Comparison of ENCODE assay signal across 8 cellular contexts in the genomic region with DNA sequence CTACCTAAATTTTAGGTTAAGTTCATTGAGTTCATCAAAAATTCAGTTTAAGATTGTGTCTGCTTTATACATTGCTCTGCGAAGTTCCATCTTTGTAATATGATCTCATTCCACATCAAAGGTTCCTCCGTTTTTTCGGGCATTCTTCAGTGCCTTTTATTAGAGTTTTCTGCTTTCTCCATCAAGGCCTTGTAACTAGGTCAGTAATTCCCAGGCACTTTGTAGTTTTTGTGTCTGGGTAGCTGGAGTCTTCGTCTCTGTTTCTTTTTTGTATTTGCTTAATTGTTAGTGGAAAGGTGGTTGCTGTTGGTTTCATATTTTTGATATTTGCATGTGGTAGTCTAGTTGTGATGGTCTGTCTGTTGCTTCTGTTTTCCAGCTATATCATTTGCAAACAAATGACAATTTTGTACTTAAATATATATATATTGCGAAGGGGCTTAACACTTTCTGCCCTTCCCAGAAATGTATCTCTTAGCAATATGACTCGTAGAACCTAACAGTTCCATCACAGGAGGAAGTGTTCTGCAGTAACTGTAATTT.
DNase-seq lines count a peak whose midpoint lies in the region; ATAC-seq and TF ChIP-seq lines count a peak whose summit lies in the region.

No MANE protein-coding gene starts in this region.

- WGBS in ovary, 3 donors, result 65 to 69% (median 67%) methylated on average over 6 of the region's 6 CpGs

- DNase-seq in T-cell (no peak), NCI-H1694 treated with DMSO at 0.1 percent for 48 hours (lab: John Stamatoyannopoulos, UW) (no peak), ovary (no peak), AG08396 (ENCODE audit: low spot score) (no peak)
- DNase-seq in naive thymus-derived CD8-positive, alpha-beta T cell, result no peak
- DNase-seq in stimulated activated CD4-positive, alpha-beta T cell treated with anti-CD3 and anti-CD28 coated beads, Interleukin-2, amount 100 ng/mL, for 48 hours, result no peak

- H3K27ac ChIP-seq in ovary, result no peak overlapping the region

- no peak for TF ChIP-seq EP300 in ovary (IDR thresholded peaks at IDR 0.05)

- no peaks in the 10 kb centered on the region for H3K9me3 Mint-ChIP-seq in T-cell
- peaks cover 0 to 7% (median 0%) of the 10 kb centered on the region in 9 donors for H3K9me3 Mint-ChIP-seq in naive thymus-derived CD8-positive, alpha-beta T cell

- POLR2A ChIA-PET in T-cell (lab: Charles Lee), result interaction anchor here (0.6 to 1.3 kb wide), 6 partner anchors 22 to 59 kb away, joined by 3 to 7 read pairs (median 4); no protein-coding TSS in a partner anchor
- POLR2A ChIA-PET in naive thymus-derived CD8-positive, alpha-beta T cell (lab: Charles Lee), result interaction anchor here (1.1 to 1.7 kb wide), 2 partner anchors 32 to 55 kb away, joined by 4 to 5 read pairs; no protein-coding TSS in a partner anchor

- ATAC-seq in GM18870 (IDR thresholded peaks at IDR 0.05; ENCODE audit: unreplicated experiment) (peak; percentile 10), HG02678 (IDR thresholded peaks at IDR 0.05; ENCODE audit: unreplicated experiment) (peak; percentile 30), T-cell (replicated peaks in 1 of 4) (peak in 2 of 4 experiments; percentile 26 to 32)
- peak; percentile 17 to 22 for ATAC-seq in naive thymus-derived CD8-positive, alpha-beta T cell

- H3K27me3 Mint-ChIP-seq in T-cell, result no peaks in the 10 kb centered on the region
- no peaks in the 10 kb centered on the region for H3K27me3 Mint-ChIP-seq in naive thymus-derived CD8-positive, alpha-beta T cell

- CTCF ChIA-PET in T-cell (lab: Charles Lee), result interaction anchor here in 1 of 2 donors (0.6 to 1.2 kb wide), 5 partner anchors 11 to 169 kb away, joined by 3 read pairs; no protein-coding TSS in a partner anchor

- no peak for TF ChIP-seq CTCF in ovary (IDR thresholded peaks at IDR 0.05)

- H3K36me3 Mint-ChIP-seq in T-cell, result peaks cover 34% of the 10 kb centered on the region
- H3K36me3 Mint-ChIP-seq in naive thymus-derived CD8-positive, alpha-beta T cell, result peaks cover 7 to 44% (median 8%) of the 10 kb centered on the region in 3 donors

- no peaks in the 10 kb centered on the region for H3K27me3 ChIP-seq in ovary

- peak overlapping the region; percentile 82 to 91 for H3K27ac Mint-ChIP-seq in T-cell
- H3K27ac Mint-ChIP-seq in naive thymus-derived CD8-positive, alpha-beta T cell, result peak overlapping the region; percentile 48 to 96 (median 90)

- peaks cover 6% of the 10 kb centered on the region for H3K4me1 ChIP-seq in ovary (ENCODE audit: insufficient read depth)

- no peak for TF ChIP-seq POLR2A in ovary (IDR thresholded peaks at IDR 0.05)

- peaks cover 84 to 94% (median 90%) of the 10 kb centered on the region in 3 donors for H3K4me1 Mint-ChIP-seq in T-cell
- H3K4me1 Mint-ChIP-seq in naive thymus-derived CD8-positive, alpha-beta T cell, result peaks cover 45 to 94% (median 84%) of the 10 kb centered on the region in 4 donors

- no peaks in the 10 kb centered on the region for H3K9me3 ChIP-seq in ovary

- peak overlapping the region; percentile 55 to 66 (median 66) for H3K4me3 Mint-ChIP-seq in T-cell
- peak overlapping the region; percentile 20 to 79 (median 71) for H3K4me3 Mint-ChIP-seq in naive thymus-derived CD8-positive, alpha-beta T cell

- H3K36me3 ChIP-seq in ovary, result no peaks in the 10 kb centered on the region

- H3K4me3 ChIP-seq in ovary, result no peak overlapping the region

- intact Hi-C loops in ovary (cut with DNase I), result no loop called here
